10 cellular contexts compared by ENCODE assay signal in the genomic region with DNA sequence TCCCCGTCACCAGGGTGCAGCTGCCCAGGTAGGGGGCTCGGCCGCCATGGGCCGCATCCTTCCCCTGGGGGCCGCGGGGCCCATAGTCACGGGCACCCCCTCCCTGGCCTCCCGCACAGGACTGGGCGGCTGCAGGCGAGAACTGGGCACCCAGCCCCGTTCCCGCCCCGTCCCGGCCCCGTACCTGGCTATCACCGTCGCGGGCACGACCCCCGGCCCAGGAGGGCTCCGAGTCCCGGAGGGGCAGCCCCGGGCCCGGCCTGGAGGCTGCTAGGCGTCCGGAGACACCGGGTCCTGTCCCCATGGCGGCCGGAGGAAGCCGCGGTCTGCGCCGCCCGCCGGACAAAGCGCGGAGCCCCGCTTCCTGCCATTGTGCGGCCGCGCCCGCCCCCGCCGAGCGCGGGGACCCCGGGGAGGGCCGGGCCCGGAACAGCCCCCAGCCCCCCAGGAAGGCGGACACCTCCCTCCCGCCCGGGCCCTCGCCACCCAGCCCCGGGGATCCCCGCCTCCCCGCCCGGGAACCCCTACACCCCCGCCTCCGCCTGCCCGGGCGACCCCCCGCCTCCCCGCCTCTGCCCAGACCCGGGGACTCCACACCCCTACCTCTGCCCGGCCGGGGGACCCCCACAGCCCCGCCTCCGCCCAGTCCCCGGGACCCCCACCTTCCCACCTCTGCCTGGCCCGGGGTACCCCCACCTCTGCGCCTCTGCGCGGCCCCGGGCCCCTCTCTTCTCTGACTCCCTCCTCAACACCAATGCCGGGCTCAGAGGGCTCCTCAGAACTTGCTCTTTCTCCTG. TPM values are rescaled to one million over a fixed set of nuclear protein-coding genes. Genes with fewer than 3 reads are reported as not detected.
DNase-seq lines count a peak whose midpoint lies in the region; ATAC-seq, FAIRE-seq and TF ChIP-seq lines count a peak whose summit lies in the region.
"Had no signal": no experiment of that assay in that cellular context is flagged by ENCODE, and none has a peak within 500 bp of the region (broad histone marks: within the 10 kb centered on the region; RNA-seq: fewer than 3 reads in every experiment).

No MANE protein-coding gene starts in this region.

- peak overlapping the region; percentile 60 for H3K4me3 ChIP-seq in astrocyte (ENCODE audit: insufficient read depth, low read depth, low read length)
- H3K4me3 ChIP-seq in right atrium auricular region = peak overlapping the region; percentile 39 to 60

- H3K4me3 Mint-ChIP-seq in astrocyte (ENCODE audit: unreplicated experiment) = peak overlapping the region; percentile 69

- H3K9me3 Mint-ChIP-seq in astrocyte (ENCODE audit: unreplicated experiment) = no peaks in the 10 kb centered on the region
- no peaks in the 10 kb centered on the region for H3K9me3 Mint-ChIP-seq in activated naive CD4-positive, alpha-beta T cell treated with anti-CD3 and anti-CD28 coated beads, Interleukin-2, amount 50 U/mL, for 72 hours

- TF ChIP-seq CTCF in astrocyte (IDR thresholded peaks at IDR 0.05; ENCODE audit: insufficient read depth, low read depth, low read length) (no peak), right atrium auricular region (IDR thresholded peaks at IDR 0.05) (no peak)

- no peak for ATAC-seq in activated naive CD4-positive, alpha-beta T cell treated with anti-CD3 and anti-CD28 coated beads, Interleukin-2, amount 50 U/mL, for 72 hours
- ATAC-seq: Panc1 had no signal

- no peak for FAIRE-seq in astrocyte (lab: Jason Lieb, UNC)
- FAIRE-seq: G401.6 had no signal

- H3K4me1 Mint-ChIP-seq in astrocyte (ENCODE audit: low read depth, unreplicated experiment) = peaks cover 2% of the 10 kb centered on the region

- H3K27ac ChIP-seq in astrocyte (ENCODE audit: low read depth, low read length) (no peak overlapping the region), right atrium auricular region (peak overlapping the region; percentile 52 to 55)

- peaks cover 78% of the 10 kb centered on the region for H3K79me2 ChIP-seq in astrocyte (ENCODE audit: insufficient read depth, low read length)

- H3K27me3 ChIP-seq in astrocyte (ENCODE audit: insufficient read depth, low read length) (no peaks in the 10 kb centered on the region), right atrium auricular region (no peaks in the 10 kb centered on the region)

- H3K36me3 ChIP-seq in astrocyte (ENCODE audit: insufficient read depth, low read length) (no peaks in the 10 kb centered on the region), right atrium auricular region (no peaks in the 10 kb centered on the region)

- DNase-seq in ELR (ENCODE audit: low read depth) = peak; percentile 20
- no peak for DNase-seq in astrocyte (ENCODE audit: low read depth)
- no peak for DNase-seq in right atrium auricular region (ENCODE audit: low spot score)
- peak; percentile 52 for DNase-seq in retina
- no peak for DNase-seq in 8988T
- no peak for DNase-seq in NCI-H2171 (lab: John Stamatoyannopoulos, UW)
- DNase-seq in activated naive CD4-positive, alpha-beta T cell treated with anti-CD3 and anti-CD28 coated beads, Interleukin-2, amount 50 U/mL, for 72 hours (ENCODE audit: low spot score in 2 of 2) = no peak
- no peak for DNase-seq in NCI-H524 (lab: John Stamatoyannopoulos, UW)

- peak overlapping the region; percentile 92 for H3K4me2 ChIP-seq in astrocyte (ENCODE audit: low read length)

- H3K27ac Mint-ChIP-seq in astrocyte (ENCODE audit: unreplicated experiment) = no peak overlapping the region
- H3K27ac Mint-ChIP-seq in activated naive CD4-positive, alpha-beta T cell treated with anti-CD3 and anti-CD28 coated beads, Interleukin-2, amount 50 U/mL, for 72 hours = no peak overlapping the region

- H3K4me1 ChIP-seq in astrocyte (ENCODE audit: insufficient read depth, low read length) = peaks cover 24% of the 10 kb centered on the region
- H3K4me1 ChIP-seq in right atrium auricular region = peaks cover 0 to 38% of the 10 kb centered on the region in 2 donors

- H3K27me3 Mint-ChIP-seq in astrocyte (ENCODE audit: low read depth, unreplicated experiment) = no peaks in the 10 kb centered on the region

- peaks cover 2% of the 10 kb centered on the region for H3K36me3 Mint-ChIP-seq in astrocyte (ENCODE audit: low read depth, unreplicated experiment)
- no peaks in the 10 kb centered on the region for H3K36me3 Mint-ChIP-seq in activated naive CD4-positive, alpha-beta T cell treated with anti-CD3 and anti-CD28 coated beads, Interleukin-2, amount 50 U/mL, for 72 hours

- H3K9ac ChIP-seq in astrocyte (ENCODE audit: low read length) = peak overlapping the region; percentile 80

- H4K20me1 ChIP-seq in astrocyte (ENCODE audit: insufficient read depth, low read length) = peaks cover 34% of the 10 kb centered on the region

- peak overlapping the region; percentile 60 for H2AFZ ChIP-seq in astrocyte (ENCODE audit: low read depth, low read length)

- no peaks in the 10 kb centered on the region for H3K9me3 ChIP-seq in astrocyte (ENCODE audit: insufficient read depth, low read depth, low read length)
- H3K9me3 ChIP-seq in right atrium auricular region = no peaks in the 10 kb centered on the region

RNA-seq across cellular contexts. Expression of a gene that starts 6.1 kb away (rescaled TPM):
- total RNA-seq in astrocyte (23.0 and 25.1 TPM in 2 replicates), right atrium auricular region (1 to 10 TPM; 7.0 to 7.9 TPM)
- total RNA-seq in activated naive CD4-positive, alpha-beta T cell treated with anti-CD3 and anti-CD28 coated beads, Interleukin-2, amount 50 U/mL, for 72 hours = 1 to 10 TPM; 2.8 to 3.9 TPM

RNA-seq across cellular contexts. Expression of a gene that starts 19.4 kb away (rescaled TPM):
- total RNA-seq in astrocyte (16.5 and 18.8 TPM in 2 replicates), right atrium auricular region (1 to 10 TPM; 4.4 to 7.4 TPM)
- total RNA-seq in activated naive CD4-positive, alpha-beta T cell treated with anti-CD3 and anti-CD28 coated beads, Interleukin-2, amount 50 U/mL, for 72 hours = 10 to 100 TPM; 68.0 to 88.5 TPM

Comparison
In these comparisons a context has a peak if more than half of its experiments do, and no peak if none do; other contexts are left out.
1. DNase-seq: peak in ELR (single experiment) and retina (single experiment); none in astrocyte (single experiment), right atrium auricular region (single experiment), 8988T (single experiment), NCI-H2171 (single experiment), activated naive CD4-positive, alpha-beta T cell treated with anti-CD3 and anti-CD28 coated beads, Interleukin-2, amount 50 U/mL, for 72 hours (0 of 2) and NCI-H524 (0 of 2).